8 cellular contexts compared by ENCODE assay signal in genomic region chr12:119668315-119668651, GRCh38. TPM values are rescaled to one million over a fixed set of nuclear protein-coding genes. Genes with fewer than 3 reads are reported as not detected.
A peak's percentile ranks its signal among the peaks of the same experiment; 100 is the strongest.
DNase-seq lines count a peak whose midpoint lies in the region; ATAC-seq, FAIRE-seq and TF ChIP-seq lines count a peak whose summit lies in the region.

No MANE protein-coding gene starts in this region.

- peak overlapping the region; percentile 90 for H3K27ac ChIP-seq in CD4-positive, CD25-positive, alpha-beta regulatory T cell (ENCODE audit: insufficient read depth, low read length, poor library complexity, severe bottlenecking)
- H3K27ac ChIP-seq in HUES64 (ENCODE audit: low read depth, low read length), result peak overlapping the region; percentile 97

- FAIRE-seq in bronchial epithelial cell (lab: Jason Lieb, UNC), result no peak

- WGBS in HUES64, result under 1% methylated on average over 14 of the region's 14 CpGs

- H3K4me1 Mint-ChIP-seq in CD4-positive, CD25-positive, alpha-beta regulatory T cell, result peaks cover 31 to 68% (median 51%) of the 10 kb centered on the region in 4 donors

- DNase-seq in CD4-positive, CD25-positive, alpha-beta regulatory T cell, result peak in 1 of 3 donors; percentile 51
- peak; percentile 47 for DNase-seq in bronchial epithelial cell (ENCODE audit: low read depth)
- DNase-seq in mucosa of descending colon, result no peak
- no peak for DNase-seq in RPMI8226
- no peak for DNase-seq in GM19238 (ENCODE audit: insufficient read length, low spot score)
- DNase-seq in HuH-7 (ENCODE audit: low spot score), result no peak
- no peak for DNase-seq in cerebellar cortex (ENCODE audit: low spot score)

- TF ChIP-seq CTCF in bronchial epithelial cell (IDR thresholded peaks at IDR 0.05; ENCODE audit: insufficient read depth, low read length, severe bottlenecking), result no peak
- no peak for TF ChIP-seq CTCF in mucosa of descending colon (IDR thresholded peaks at IDR 0.05)

- H3K4me3 ChIP-seq in CD4-positive, CD25-positive, alpha-beta regulatory T cell (ENCODE audit: low read depth, low read length), result peak overlapping the region; percentile 92
- H3K4me3 ChIP-seq in HUES64 (ENCODE audit: low read length) (peak overlapping the region; percentile 98), bronchial epithelial cell (ENCODE audit: low read depth, low read length) (peak overlapping the region; percentile 78), mucosa of descending colon (peak overlapping the region; percentile 76)

- peaks cover 21% of the 10 kb centered on the region for H3K36me3 ChIP-seq in CD4-positive, CD25-positive, alpha-beta regulatory T cell (ENCODE audit: control insufficient read depth, insufficient read depth, low read length)
- H3K36me3 ChIP-seq in HUES64 (ENCODE audit: insufficient read depth, low read length), result peaks cover 37% of the 10 kb centered on the region
- H3K36me3 ChIP-seq in bronchial epithelial cell (ENCODE audit: control insufficient read depth, insufficient read depth, low read length), result peaks cover 2% of the 10 kb centered on the region
- H3K36me3 ChIP-seq in mucosa of descending colon (ENCODE audit: low read depth), result no peaks in the 10 kb centered on the region

- H3K27me3 ChIP-seq in CD4-positive, CD25-positive, alpha-beta regulatory T cell (ENCODE audit: control insufficient read depth, insufficient read depth, low read length), result no peaks in the 10 kb centered on the region
- H3K27me3 ChIP-seq in HUES64 (ENCODE audit: insufficient read depth, low read length), result no peaks in the 10 kb centered on the region
- H3K27me3 ChIP-seq in bronchial epithelial cell (ENCODE audit: control insufficient read depth, insufficient read depth, low read length), result no peaks in the 10 kb centered on the region

- peaks cover 42% of the 10 kb centered on the region for H3K4me1 ChIP-seq in CD4-positive, CD25-positive, alpha-beta regulatory T cell (ENCODE audit: control insufficient read depth, insufficient read depth, low read length, poor library complexity, severe bottlenecking)
- H3K4me1 ChIP-seq in HUES64 (ENCODE audit: insufficient read depth, low read length), result peaks cover 6% of the 10 kb centered on the region; the same call in 1 of the 2 replicates
- H3K4me1 ChIP-seq in mucosa of descending colon (ENCODE audit: low read depth), result peaks cover 34% of the 10 kb centered on the region

- H3K9me3 Mint-ChIP-seq in CD4-positive, CD25-positive, alpha-beta regulatory T cell, result no peaks in the 10 kb centered on the region

- H3K27ac Mint-ChIP-seq in CD4-positive, CD25-positive, alpha-beta regulatory T cell, result peak overlapping the region; percentile 92 to 96 (median 93)

- no peaks in the 10 kb centered on the region for H3K9me3 ChIP-seq in CD4-positive, CD25-positive, alpha-beta regulatory T cell (ENCODE audit: control insufficient read depth in 2 of 2, low read length in 2 of 2)
- H3K9me3 ChIP-seq in HUES64 (ENCODE audit: insufficient read depth, low read depth, low read length) (no peaks in the 10 kb centered on the region), mucosa of descending colon (no peaks in the 10 kb centered on the region)

- peaks cover 6% of the 10 kb centered on the region for H3K27me3 Mint-ChIP-seq in CD4-positive, CD25-positive, alpha-beta regulatory T cell

- peaks cover 28% of the 10 kb centered on the region for H3K36me3 Mint-ChIP-seq in CD4-positive, CD25-positive, alpha-beta regulatory T cell

- H3K9ac ChIP-seq in HUES64 (ENCODE audit: low read depth, low read length), result peak overlapping the region; percentile 91

- peak overlapping the region; percentile 86 to 96 (median 92) for H3K4me3 Mint-ChIP-seq in CD4-positive, CD25-positive, alpha-beta regulatory T cell

- intact Hi-C loops in mucosa of descending colon (cut with DNase I, micrococcal nuclease), result no loop called here

- no peak for ATAC-seq in CD4-positive, CD25-positive, alpha-beta regulatory T cell (ENCODE audit: low read depth in 2 of 2)
- peak; percentile 1 for ATAC-seq in mucosa of descending colon

RNA-seq across cellular contexts. Expression of gene PRKAB1, which starts 0.3 kb away (rescaled TPM):
- total RNA-seq in CD4-positive, CD25-positive, alpha-beta regulatory T cell, result 23.5 TPM
- polyA plus RNA-seq in CD4-positive, CD25-positive, alpha-beta regulatory T cell, result 10 to 100 TPM; 40.9 to 66.2 (median 51.5) TPM
- polyA plus RNA-seq in HUES64 (2013, experiment 1 of 2), result 25.8 TPM
- polyA plus RNA-seq in HUES64 (2013, experiment 2 of 2), result 24.5 TPM
- total RNA-seq in bronchial epithelial cell (14.1 and 19.5 TPM in 2 replicates), mucosa of descending colon (100 to 1,000 TPM in 1 of 3 donors, 10 to 100 TPM in 2; 63.8 to 127 (median 90.1) TPM)
